33 cellular contexts compared by ENCODE assay signal in genomic region chr1:245025525-245025924, GRCh38.
"Had no signal": no experiment of that assay in that cellular context is flagged by ENCODE, and none has a peak within 500 bp of the region (broad histone marks: within the 10 kb centered on the region; RNA-seq: fewer than 3 reads in every experiment).

No MANE protein-coding gene starts in this region.

- H3K27ac ChIP-seq: adrenal gland, ascending aorta, body of pancreas, brain microvascular endothelial cell, breast epithelium, cardiac muscle cell had no signal

- ATAC-seq: activated naive CD4-positive, alpha-beta T cell treated with anti-CD3 and anti-CD28 coated beads, Interleukin-2, amount 50 U/mL, for 72 hours; activated naive CD8-positive, alpha-beta T cell treated with anti-CD3 and anti-CD28 coated beads, Interleukin-2, amount 50 U/mL, for 24 hours; activated T-cell treated with anti-CD3 and anti-CD28 coated beads, Interleukin-2, amount 50 U/mL, for 4 hours; activated T-cell treated with anti-CD3 and anti-CD28 coated beads, Interleukin-2, amount 50 U/mL, for 72 hours; activated T-helper 17 cell treated with anti-CD3 and anti-CD28 coated beads, Interleukin-2, amount 50 U/mL, for 72 hours; body of pancreas had no signal

- H3K9me3 ChIP-seq: adrenal gland, ascending aorta, body of pancreas, breast epithelium had no signal

- H3K4me3 ChIP-seq: adrenal gland, ascending aorta, body of pancreas, breast epithelium, cardiac muscle cell had no signal

- FAIRE-seq: astrocyte, bronchial epithelial cell had no signal

- DNase-seq: activated effector memory CD4-positive, alpha-beta T cell treated with anti-CD3 and anti-CD28 coated beads, Interleukin-2, amount 50 U/mL, for 16 hours; activated effector memory CD4-positive, alpha-beta T cell treated with Interleukin-2 at 50 U/mL for 16 hours; activated gamma-delta T cell; activated gamma-delta T cell treated with Interleukin-2 at 50 U/mL for 16 hours; activated naive CD4-positive, alpha-beta T cell; activated naive CD4-positive, alpha-beta T cell treated with anti-CD3 and anti-CD28 coated beads for 36 hours; activated naive CD4-positive, alpha-beta T cell treated with anti-CD3 and anti-CD28 coated beads, Interleukin-2, amount 10 ng/mL, durations not matched to agents 7 days and 5 days; activated naive CD4-positive, alpha-beta T cell treated with anti-CD3 and anti-CD28 coated beads, Interleukin-2, amount 50 U/mL, for 16 hours; activated naive CD4-positive, alpha-beta T cell treated with Interleukin-2 at 50 U/mL for 16 hours; activated naive CD8-positive, alpha-beta T cell treated with anti-CD3 and anti-CD28 coated beads for 36 hours; activated naive CD8-positive, alpha-beta T cell treated with anti-CD3 and anti-CD28 coated beads, Interleukin-2, amount 10 ng/mL, durations not matched to agents 7 days and 5 days; activated naive CD8-positive, alpha-beta T cell treated with anti-CD3 and anti-CD28 coated beads, Interleukin-2, amount 50 U/mL, for 24 hours; activated T-cell treated with anti-CD3 and anti-CD28 coated beads, Interleukin-2, amount 50 U/mL, for 24 hours; activated T-cell treated with anti-CD3 and anti-CD28 coated beads, Interleukin-2, amount 50 U/mL, for 4 hours; activated T-cell treated with anti-CD3 and anti-CD28 coated beads, Interleukin-2, amount 50 U/mL, for 48 hours; activated T-cell treated with anti-CD3 and anti-CD28 coated beads, Interleukin-2, amount 50 U/mL, for 72 hours; adrenal gland; amniotic stem cell; amygdala; anterior cingulate cortex; aorta; body of pancreas; brain microvascular endothelial cell; caudate nucleus; central memory CD4-positive, alpha-beta T cell; cerebellar nuclear complex had no signal

- H3K36me3 ChIP-seq: adrenal gland, ascending aorta, brain microvascular endothelial cell, cardiac muscle cell had no signal

- H3K4me1 ChIP-seq: adrenal gland, ascending aorta, body of pancreas, breast epithelium had no signal

- H3K27me3 ChIP-seq: adrenal gland, ascending aorta, body of pancreas, brain microvascular endothelial cell, breast epithelium, cardiac muscle cell had no signal
